1 cellular context compared by ENCODE assay signal in the genomic region with DNA sequence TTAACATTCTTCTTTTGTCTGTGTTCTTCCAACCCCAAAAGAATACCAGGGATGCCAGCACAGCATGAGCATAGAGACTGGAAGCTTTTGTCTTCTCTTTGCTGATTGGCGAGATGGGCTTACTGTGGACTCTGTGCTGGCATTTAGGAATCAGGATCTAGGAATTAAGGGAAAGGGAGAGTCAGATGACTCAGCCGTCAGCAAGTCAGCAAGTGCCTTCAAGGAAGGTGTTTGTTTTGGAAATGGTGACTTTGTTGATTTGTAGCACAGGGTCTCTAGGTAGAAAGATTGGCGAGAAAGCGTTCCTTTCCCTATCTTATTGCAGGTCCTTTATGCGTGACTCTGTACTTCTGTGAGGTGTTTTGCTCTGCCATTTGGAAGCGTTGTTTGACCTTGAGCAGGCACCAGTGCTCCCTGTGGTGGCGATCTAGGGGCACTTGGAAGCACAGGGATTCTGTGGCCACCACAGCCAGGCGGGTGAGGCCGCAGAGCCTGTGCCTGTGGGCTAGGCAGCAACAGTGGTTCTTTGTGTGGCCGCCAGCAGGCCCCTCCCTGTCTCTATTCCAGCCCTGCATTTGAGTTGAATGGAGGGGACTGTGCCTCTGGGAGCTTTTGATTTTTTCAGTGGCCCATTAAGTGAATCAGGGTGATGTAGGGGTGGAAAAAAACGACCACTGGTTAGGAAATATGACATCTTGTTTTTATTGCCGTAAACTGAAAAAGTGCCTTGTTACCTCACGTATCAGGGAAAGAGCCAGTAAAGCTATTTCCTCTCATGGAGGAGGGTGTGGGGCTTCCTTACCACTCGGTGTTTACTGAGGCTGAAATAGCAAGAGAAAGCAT.
TF ChIP-seq lines count a peak whose summit lies in the region.

No MANE protein-coding gene starts in this region.

TF ChIP-seq in A549, 52 proteins besides CTCF, POLR2A, EP300 and RAD21 (continued from another document):
- TF ChIP-seq EHMT2 (IDR thresholded peaks at IDR 0.05; ENCODE audit: low read depth) (no peak), RFX5 (IDR thresholded peaks at IDR 0.05) (no peak), HOXA7 (CRISPR knock-in tag; IDR thresholded peaks at IDR 0.05) (no peak), ZC3H11A (IDR thresholded peaks at IDR 0.05) (no peak), NR3C1 (IDR thresholded peaks at IDR 0.05) (no peak), POLR2AphosphoS2 (conservative IDR thresholded peaks at IDR 0.05; ENCODE audit: low read length) (no peak), FOSB (CRISPR knock-in tag; IDR thresholded peaks at IDR 0.05) (no peak)
- TF ChIP-seq, protein P1, sequence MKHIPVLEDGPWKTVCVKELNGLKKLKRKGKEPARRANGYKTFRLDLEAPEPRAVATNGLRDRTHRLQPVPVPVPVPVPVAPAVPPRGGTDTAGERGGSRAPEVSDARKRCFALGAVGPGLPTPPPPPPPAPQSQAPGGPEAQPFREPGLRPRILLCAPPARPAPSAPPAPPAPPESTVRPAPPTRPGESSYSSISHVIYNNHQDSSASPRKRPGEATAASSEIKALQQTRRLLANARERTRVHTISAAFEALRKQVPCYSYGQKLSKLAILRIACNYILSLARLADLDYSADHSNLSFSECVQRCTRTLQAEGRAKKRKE (CRISPR knock-in tag; IDR thresholded peaks at IDR 0.05; ENCODE audit: low read depth) = no peak
- TF ChIP-seq, protein P2, sequence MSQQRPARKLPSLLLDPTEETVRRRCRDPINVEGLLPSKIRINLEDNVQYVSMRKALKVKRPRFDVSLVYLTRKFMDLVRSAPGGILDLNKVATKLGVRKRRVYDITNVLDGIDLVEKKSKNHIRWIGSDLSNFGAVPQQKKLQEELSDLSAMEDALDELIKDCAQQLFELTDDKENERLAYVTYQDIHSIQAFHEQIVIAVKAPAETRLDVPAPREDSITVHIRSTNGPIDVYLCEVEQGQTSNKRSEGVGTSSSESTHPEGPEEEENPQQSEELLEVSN (IDR thresholded peaks at IDR 0.05; ENCODE audit: borderline replicate concordance, low read depth) = no peak
